ENCODE assay signal across 13 cellular contexts in genomic region chr1:145958734-145959133, GRCh38. TPM values are rescaled to one million over a fixed set of nuclear protein-coding genes. Genes with fewer than 3 reads are reported as not detected.
DNase-seq lines count a peak whose midpoint lies in the region; ATAC-seq and TF ChIP-seq lines count a peak whose summit lies in the region.
"Had no signal": no experiment of that assay in that cellular context is flagged by ENCODE, and none has a peak within 500 bp of the region (broad histone marks: within the 10 kb centered on the region; RNA-seq: fewer than 3 reads in every experiment).

No MANE protein-coding gene starts in this region.

- no peak overlapping the region for H3K18ac ChIP-seq in mesenchymal stem cell (ENCODE audit: low read depth in 1 of 2, low read length in 2 of 2)

- peaks cover 11% of the 10 kb centered on the region for H3K79me1 ChIP-seq in mesenchymal stem cell (replicated peaks; ENCODE audit: low read length, poor library complexity, severe bottlenecking)

- H2BK12ac ChIP-seq in mesenchymal stem cell (ENCODE audit: low read length in 2 of 2), result no peak overlapping the region

- H3K27ac ChIP-seq in mesenchymal stem cell (ENCODE audit: low read length, poor library complexity, severe bottlenecking), result no peak overlapping the region
- peak overlapping the region; percentile 93 to 96 for H3K27ac ChIP-seq in thoracic aorta
- H3K27ac ChIP-seq: foreskin keratinocyte had no signal

- no peaks in the 10 kb centered on the region for H3K36me3 Mint-ChIP-seq in activated naive CD4-positive, alpha-beta T cell treated with anti-CD3 and anti-CD28 coated beads for 36 hours (ENCODE audit: low read depth)
- H3K36me3 Mint-ChIP-seq in activated naive CD4-positive, alpha-beta T cell treated with anti-CD3 and anti-CD28 coated beads, Interleukin-2, amount 50 U/mL, for 72 hours, result peaks cover 7 to 11% of the 10 kb centered on the region in 2 donors
- H3K36me3 Mint-ChIP-seq in T-cell, result peaks cover 10% of the 10 kb centered on the region

- H3K27ac Mint-ChIP-seq in activated naive CD4-positive, alpha-beta T cell treated with anti-CD3 and anti-CD28 coated beads for 36 hours, result peak overlapping the region; percentile 20
- H3K27ac Mint-ChIP-seq in activated naive CD4-positive, alpha-beta T cell treated with anti-CD3 and anti-CD28 coated beads, Interleukin-2, amount 50 U/mL, for 72 hours, result no peak overlapping the region
- peak overlapping the region; percentile 88 to 95 for H3K27ac Mint-ChIP-seq in T-cell

- H3K27me3 ChIP-seq in mesenchymal stem cell (ENCODE audit: control insufficient read depth in 1 of 2, insufficient read depth in 1 of 2, low read length in 2 of 2) (no peaks in the 10 kb centered on the region), thoracic aorta (replicated peaks; ENCODE audit: insufficient read depth) (no peaks in the 10 kb centered on the region)
- H3K27me3 ChIP-seq: foreskin keratinocyte had no signal

- no peak overlapping the region for H2BK120ac ChIP-seq in mesenchymal stem cell (ENCODE audit: low read depth, low read length)

- H3K27me3 Mint-ChIP-seq in activated naive CD4-positive, alpha-beta T cell treated with anti-CD3 and anti-CD28 coated beads for 36 hours (ENCODE audit: low read depth), result no peaks in the 10 kb centered on the region
- H3K27me3 Mint-ChIP-seq in T-cell, result no peaks in the 10 kb centered on the region

- H3K4me3 Mint-ChIP-seq in activated naive CD4-positive, alpha-beta T cell treated with anti-CD3 and anti-CD28 coated beads for 36 hours, result peak overlapping the region; percentile 83
- peak overlapping the region in 2 of 3 donors; percentile 17 to 88 for H3K4me3 Mint-ChIP-seq in T-cell

- H3K4me1 ChIP-seq in mesenchymal stem cell (ENCODE audit: control insufficient read depth, insufficient read depth, low read depth, low read length) (peaks cover 24% of the 10 kb centered on the region), thoracic aorta (ENCODE audit: control insufficient read depth in 1 of 2, low read depth in 2 of 2) (peaks cover 39 to 59% of the 10 kb centered on the region in 2 donors)

- no peak overlapping the region for H3K23ac ChIP-seq in mesenchymal stem cell (ENCODE audit: low read length in 2 of 2)

- no peak for ATAC-seq in activated naive CD4-positive, alpha-beta T cell treated with anti-CD3 and anti-CD28 coated beads, Interleukin-2, amount 50 U/mL, for 72 hours
- ATAC-seq in T-cell (replicated peaks in 1 of 4) (no peak), thoracic aorta (ENCODE audit: insufficient number of reproducible peaks, low FRiP score, low read depth) (no peak), GM19328 (IDR thresholded peaks at IDR 0.05; ENCODE audit: unreplicated experiment) (no peak), HG02588 (IDR thresholded peaks at IDR 0.05; ENCODE audit: unreplicated experiment) (no peak)

- H4K91ac ChIP-seq in mesenchymal stem cell (ENCODE audit: low read length), result no peak overlapping the region

- CTCF ChIA-PET in activated naive CD4-positive, alpha-beta T cell treated with anti-CD3 and anti-CD28 coated beads for 36 hours (lab: Charles Lee), result interaction anchor here (0.5 to 3.2 kb wide), 10 partner anchors 10 to 114 kb away, joined by 3 to 29 read pairs (median 5); partner anchors contain the start of genes NUDT17, PIAS3 and RBM8A
- CTCF ChIA-PET in T-cell (lab: Charles Lee), result interaction anchor here in 1 of 2 donors (2.0 to 3.4 kb wide), 5 partner anchors 19 to 113 kb away, joined by 6 to 34 read pairs (median 11); partner anchors contain the start of genes NUDT17 and RBM8A

- no peak overlapping the region for H4K8ac ChIP-seq in mesenchymal stem cell (ENCODE audit: low read length)

- H2BK15ac ChIP-seq in mesenchymal stem cell (ENCODE audit: low read depth, poor library complexity, severe bottlenecking), result no peak overlapping the region

- H3K4me1 Mint-ChIP-seq in activated naive CD4-positive, alpha-beta T cell treated with anti-CD3 and anti-CD28 coated beads for 36 hours (ENCODE audit: low read depth), result peaks cover 56% of the 10 kb centered on the region
- H3K4me1 Mint-ChIP-seq in T-cell, result peaks cover 70 to 87% (median 75%) of the 10 kb centered on the region in 3 donors

- H2AK5ac ChIP-seq in mesenchymal stem cell (ENCODE audit: low read length, severe bottlenecking), result no peak overlapping the region

- no peak for DNase-seq in activated naive CD4-positive, alpha-beta T cell treated with anti-CD3 and anti-CD28 coated beads for 36 hours
- no peak for DNase-seq in activated naive CD4-positive, alpha-beta T cell treated with anti-CD3 and anti-CD28 coated beads, Interleukin-2, amount 50 U/mL, for 72 hours (ENCODE audit: low spot score in 2 of 2)
- DNase-seq in T-cell (no peak), mesenchymal stem cell (no peak), thoracic aorta (ENCODE audit: low spot score) (no peak)
- DNase-seq in activated CD4-positive, alpha-beta T cell treated with anti-CD3 and anti-CD28 coated beads, Interleukin-2, amount 50 U/mL, for 1 hour, result no peak
- DNase-seq: DMS79, foreskin keratinocyte, H7, NCI-H345 had no signal

- H2AFZ ChIP-seq in mesenchymal stem cell (ENCODE audit: low read depth, low read length), result no peak overlapping the region

- no peak overlapping the region for H3K4me2 ChIP-seq in mesenchymal stem cell (ENCODE audit: low read length, poor library complexity, severe bottlenecking)

- no peak overlapping the region for H3K4me3 ChIP-seq in mesenchymal stem cell (ENCODE audit: insufficient read depth in 1 of 2, low read depth in 1 of 2, low read length in 2 of 2)
- no peak overlapping the region for H3K4me3 ChIP-seq in thoracic aorta

- H3K9me3 Mint-ChIP-seq in activated naive CD4-positive, alpha-beta T cell treated with anti-CD3 and anti-CD28 coated beads for 36 hours, result no peaks in the 10 kb centered on the region
- H3K9me3 Mint-ChIP-seq in activated naive CD4-positive, alpha-beta T cell treated with anti-CD3 and anti-CD28 coated beads, Interleukin-2, amount 50 U/mL, for 72 hours, result no peaks in the 10 kb centered on the region
- H3K9me3 Mint-ChIP-seq in T-cell, result no peaks in the 10 kb centered on the region

- POLR2A ChIA-PET in T-cell (lab: Charles Lee), result interaction anchor here (0.8 to 2.4 kb wide), 6 partner anchors 21 to 99 kb away, joined by 3 to 26 read pairs (median 8); partner anchors contain the start of gene RBM8A (in 2 of the 2)

- H3K9ac ChIP-seq in mesenchymal stem cell (ENCODE audit: low read length), result peak overlapping the region; percentile 62

- no peaks in the 10 kb centered on the region for H3K36me3 ChIP-seq in mesenchymal stem cell (ENCODE audit: control insufficient read depth in 1 of 2, insufficient read depth in 2 of 2, low read depth in 1 of 2, low read length in 2 of 2)
- H3K36me3 ChIP-seq in thoracic aorta, result no peaks in the 10 kb centered on the region
- H3K36me3 ChIP-seq: neutrophil had no signal

- H3K4ac ChIP-seq in mesenchymal stem cell (ENCODE audit: low read depth in 1 of 2, low read length in 2 of 2), result no peak overlapping the region

- no peak overlapping the region for H2BK5ac ChIP-seq in mesenchymal stem cell (ENCODE audit: low read depth, low read length, poor library complexity, severe bottlenecking)

- TF ChIP-seq CTCF in thoracic aorta (IDR thresholded peaks at IDR 0.05), result no peak

- intact Hi-C loops in activated naive CD4-positive, alpha-beta T cell treated with anti-CD3 and anti-CD28 coated beads for 36 hours (cut with micrococcal nuclease), result loop anchor here (1.0 kb wide), 3 partner anchors 31 to 100 kb away; partner anchors contain the start of gene RBM8A

- no peak overlapping the region for H3K14ac ChIP-seq in mesenchymal stem cell (ENCODE audit: low read length in 2 of 2)

- no peaks in the 10 kb centered on the region for H3K9me3 ChIP-seq in mesenchymal stem cell (ENCODE audit: control insufficient read depth, low read length)
- no peaks in the 10 kb centered on the region for H3K9me3 ChIP-seq in thoracic aorta
- H3K9me3 ChIP-seq: neutrophil had no signal

RNA-seq across cellular contexts. Expression of gene LIX1L, which starts 0.9 kb away (rescaled TPM):
- total RNA-seq in activated naive CD4-positive, alpha-beta T cell treated with anti-CD3 and anti-CD28 coated beads for 36 hours, result 10 to 100 TPM; 43.6 to 44.3 TPM
- 10 to 100 TPM; 47.9 to 50.1 TPM for total RNA-seq in activated naive CD4-positive, alpha-beta T cell treated with anti-CD3 and anti-CD28 coated beads, Interleukin-2, amount 50 U/mL, for 72 hours
- 10 to 100 TPM; 43.4 to 74.4 (median 64.2) TPM for total RNA-seq in T-cell
- 30.0 TPM for polyA plus RNA-seq in mesenchymal stem cell (2013, experiment 1 of 2)
- 29.8 TPM for polyA plus RNA-seq in mesenchymal stem cell (2013, experiment 2 of 2)
- total RNA-seq in thoracic aorta, result 10 to 100 TPM; 45.4 to 49.5 TPM

RNA-seq across cellular contexts. Expression of gene ANKRD34A, which starts 5.6 kb away (rescaled TPM):
- total RNA-seq in activated naive CD4-positive, alpha-beta T cell treated with anti-CD3 and anti-CD28 coated beads for 36 hours, result 1 to 10 TPM; 3.7 to 4.3 TPM
- 1 to 10 TPM; 5.4 to 9.1 TPM for total RNA-seq in activated naive CD4-positive, alpha-beta T cell treated with anti-CD3 and anti-CD28 coated beads, Interleukin-2, amount 50 U/mL, for 72 hours
- total RNA-seq in T-cell (1 to 10 TPM in 3 of 5 donors, under 1 TPM in 2; 0.68 to 3.5 (median 1.7) TPM), thoracic aorta (1 to 10 TPM; 1.1 TPM)
- polyA plus RNA-seq in mesenchymal stem cell (2013, experiment 1 of 2), result 4.4 TPM
- polyA plus RNA-seq in mesenchymal stem cell (2013, experiment 2 of 2), result 4.4 TPM

RNA-seq across cellular contexts. Expression of gene POLR3GL, which starts 5.8 kb away (rescaled TPM):
- total RNA-seq in activated naive CD4-positive, alpha-beta T cell treated with anti-CD3 and anti-CD28 coated beads for 36 hours, result 10 to 100 TPM; 32.0 to 34.0 TPM
- 10 to 100 TPM; 22.0 to 31.9 TPM for total RNA-seq in activated naive CD4-positive, alpha-beta T cell treated with anti-CD3 and anti-CD28 coated beads, Interleukin-2, amount 50 U/mL, for 72 hours
- total RNA-seq in T-cell, result 10 to 100 TPM; 30.9 to 41.7 (median 38.3) TPM
- 31.1 TPM for polyA plus RNA-seq in mesenchymal stem cell (2013, experiment 1 of 2)
- 32.3 TPM for polyA plus RNA-seq in mesenchymal stem cell (2013, experiment 2 of 2)
- total RNA-seq in thoracic aorta, result 10 to 100 TPM; 16.9 TPM

RNA-seq across cellular contexts. Expression of gene RBM8A, which starts 31.4 kb away (rescaled TPM):
- total RNA-seq in activated naive CD4-positive, alpha-beta T cell treated with anti-CD3 and anti-CD28 coated beads for 36 hours, result 100 to 1,000 TPM; 241 to 242 TPM
- 100 to 1,000 TPM; 254 to 286 TPM for total RNA-seq in activated naive CD4-positive, alpha-beta T cell treated with anti-CD3 and anti-CD28 coated beads, Interleukin-2, amount 50 U/mL, for 72 hours
- 100 to 1,000 TPM; 124 to 153 (median 130) TPM for total RNA-seq in T-cell
- 135 TPM for polyA plus RNA-seq in mesenchymal stem cell (2013, experiment 1 of 2)
- 142 TPM for polyA plus RNA-seq in mesenchymal stem cell (2013, experiment 2 of 2)
- total RNA-seq in thoracic aorta, result 100 to 1,000 TPM in 1 of 2 donors, 10 to 100 TPM in 1; 37.8 to 151 TPM

RNA-seq across cellular contexts. Expression of gene TXNIP, which starts 37.6 kb away (rescaled TPM):
- 10 to 100 TPM; 86.0 to 91.1 TPM for total RNA-seq in activated naive CD4-positive, alpha-beta T cell treated with anti-CD3 and anti-CD28 coated beads for 36 hours
- total RNA-seq in activated naive CD4-positive, alpha-beta T cell treated with anti-CD3 and anti-CD28 coated beads, Interleukin-2, amount 50 U/mL, for 72 hours, result 100 to 1,000 TPM in 1 of 2 donors, 10 to 100 TPM in 1; 67.9 to 120 TPM
- total RNA-seq in T-cell, result 1,000 to 10,000 TPM in 1 of 5 donors, 100 to 1,000 TPM in 4; 721 to 2,117 (median 773) TPM
- polyA plus RNA-seq in mesenchymal stem cell (2013, experiment 1 of 2), result 161 TPM
- polyA plus RNA-seq in mesenchymal stem cell (2013, experiment 2 of 2), result 167 TPM
- 100 to 1,000 TPM; 423 to 622 TPM for total RNA-seq in thoracic aorta

Comparison
In these comparisons a context has a peak if more than half of its experiments do, and no peak if none do; other contexts are left out.
1. H3K27ac Mint-ChIP-seq: peak in activated naive CD4-positive, alpha-beta T cell treated with anti-CD3 and anti-CD28 coated beads for 36 hours (single experiment) and T-cell (2 of 2); none in activated naive CD4-positive, alpha-beta T cell treated with anti-CD3 and anti-CD28 coated beads, Interleukin-2, amount 50 U/mL, for 72 hours (0 of 2).